ENCODE assay signal across 14 cellular contexts in genomic region chr19:36821758-36822157, GRCh38. TPM values are rescaled to one million over a fixed set of nuclear protein-coding genes. Genes with fewer than 3 reads are reported as not detected.
DNase-seq lines count a peak whose midpoint lies in the region; ATAC-seq and TF ChIP-seq lines count a peak whose summit lies in the region.
"Had no signal": no experiment of that assay in that cellular context is flagged by ENCODE, and none has a peak within 500 bp of the region (broad histone marks: within the 10 kb centered on the region; RNA-seq: fewer than 3 reads in every experiment).

No MANE protein-coding gene starts in this region.

- H3K4me3 Mint-ChIP-seq in naive thymus-derived CD4-positive, alpha-beta T cell: no peak overlapping the region
- H3K4me3 Mint-ChIP-seq: CD8-positive, alpha-beta memory T cell had no signal

- TF ChIP-seq CTCF in HEK293 (tag by site-specific recombination; IDR thresholded peaks at IDR 0.05) (no peak), coronary artery (IDR thresholded peaks at IDR 0.05) (no peak), osteoblast (IDR thresholded peaks at IDR 0.05; ENCODE audit: extremely low read depth, low read depth, low read length) (no peak)

- H3K36me3 ChIP-seq in HEK293 (ENCODE audit: control insufficient read depth in 2 of 2, insufficient read depth in 1 of 2, low read length in 2 of 2) (peaks cover 76 to 77% of the 10 kb centered on the region in 2 experiments), muscle layer of duodenum (ENCODE audit: control insufficient read depth in 1 of 2, insufficient read depth in 2 of 2, low read length in 2 of 2) (peaks cover 49 to 92% of the 10 kb centered on the region in 2 donors), osteoblast (ENCODE audit: insufficient read depth, low read length) (peaks cover 63% of the 10 kb centered on the region)
- peaks cover 4 to 71% (median 32%) of the 10 kb centered on the region in 3 experiments for H3K36me3 ChIP-seq in naive thymus-derived CD4-positive, alpha-beta T cell (ENCODE audit: control insufficient read depth in 2 of 3, insufficient read depth in 3 of 3, low read length in 3 of 3)
- peaks cover 50% of the 10 kb centered on the region for H3K36me3 ChIP-seq in effector memory CD4-positive, alpha-beta T cell (ENCODE audit: control insufficient read depth, insufficient read depth, low read length)

- no peaks in the 10 kb centered on the region for H4K20me1 ChIP-seq in osteoblast (ENCODE audit: insufficient read depth, low read length)
- H4K20me1 ChIP-seq: BLaER1 had no signal

- no peak overlapping the region for H3K27ac ChIP-seq in HEK293 (ENCODE audit: extremely low read depth, low read depth, low read length)
- H3K27ac ChIP-seq in coronary artery: no peak overlapping the region
- no peak overlapping the region for H3K27ac ChIP-seq in muscle layer of duodenum (ENCODE audit: low read length)
- H3K27ac ChIP-seq in osteoblast (ENCODE audit: low read depth, low read length): no peak overlapping the region
- no peak overlapping the region for H3K27ac ChIP-seq in naive thymus-derived CD4-positive, alpha-beta T cell (ENCODE audit: low read depth, low read length)
- H3K27ac ChIP-seq in effector memory CD4-positive, alpha-beta T cell (ENCODE audit: insufficient read depth, low read length, poor library complexity, severe bottlenecking): no peak overlapping the region
- H3K27ac ChIP-seq: BLaER1 had no signal

- ATAC-seq in naive thymus-derived CD4-positive, alpha-beta T cell: no peak

- H3K9me3 Mint-ChIP-seq in naive thymus-derived CD4-positive, alpha-beta T cell: peaks cover 3 to 99% (median 71%) of the 10 kb centered on the region in 11 donors

- H3K27me3 ChIP-seq in muscle layer of duodenum (ENCODE audit: low read depth, low read length) (no peaks in the 10 kb centered on the region), osteoblast (ENCODE audit: insufficient read depth, low read length) (no peaks in the 10 kb centered on the region)
- no peaks in the 10 kb centered on the region for H3K27me3 ChIP-seq in naive thymus-derived CD4-positive, alpha-beta T cell (ENCODE audit: control insufficient read depth in 2 of 2, insufficient read depth in 2 of 2, low read length in 2 of 2)
- H3K27me3 ChIP-seq in effector memory CD4-positive, alpha-beta T cell (replicated peaks; ENCODE audit: control insufficient read depth, insufficient read depth, low read length, poor library complexity, severe bottlenecking): no peaks in the 10 kb centered on the region
- H3K27me3 ChIP-seq: BLaER1 had no signal

- no peaks in the 10 kb centered on the region for H3K27me3 Mint-ChIP-seq in naive thymus-derived CD4-positive, alpha-beta T cell
- H3K27me3 Mint-ChIP-seq: CD8-positive, alpha-beta memory T cell had no signal

- no peaks in the 10 kb centered on the region for H3K79me2 ChIP-seq in osteoblast (ENCODE audit: insufficient read depth, low read length)

- H3K36me3 Mint-ChIP-seq in naive thymus-derived CD4-positive, alpha-beta T cell: peaks cover 51 to 82% (median 73%) of the 10 kb centered on the region in 5 donors

- no peak overlapping the region for H2AFZ ChIP-seq in osteoblast (ENCODE audit: low read length)

- CTCF ChIA-PET in HEK293 (lab: Yijun Ruan, JAX) (interaction anchor here (1.4 kb wide), 1 partner anchor 10 kb away, joined by 4 read pairs; no protein-coding TSS in a partner anchor), HEK293T (lab: Yijun Ruan, JAX) (no interaction called here)
- CTCF ChIA-PET in naive thymus-derived CD4-positive, alpha-beta T cell (lab: Charles Lee): no interaction called here

- no peak overlapping the region for H3K27ac Mint-ChIP-seq in naive thymus-derived CD4-positive, alpha-beta T cell
- H3K27ac Mint-ChIP-seq: CD8-positive, alpha-beta memory T cell had no signal

- H3K4me3 ChIP-seq in HEK293 (ENCODE audit: low read depth, low read length) (no peak overlapping the region), coronary artery (peak overlapping the region; percentile 28), muscle layer of duodenum (ENCODE audit: low read depth in 1 of 2, low read length in 2 of 2) (peak overlapping the region; percentile 16 to 61), osteoblast (ENCODE audit: insufficient read depth, low read length) (no peak overlapping the region)
- H3K4me3 ChIP-seq in naive thymus-derived CD4-positive, alpha-beta T cell (ENCODE audit: low read length): no peak overlapping the region
- H3K4me3 ChIP-seq in effector memory CD4-positive, alpha-beta T cell (ENCODE audit: insufficient read depth, low read depth, low read length, poor library complexity, severe bottlenecking): no peak overlapping the region
- H3K4me3 ChIP-seq: HAP-1 had no signal

- H3K4me1 Mint-ChIP-seq in naive thymus-derived CD4-positive, alpha-beta T cell: no peaks in the 10 kb centered on the region
- H3K4me1 Mint-ChIP-seq: CD8-positive, alpha-beta memory T cell had no signal

- H3K4me1 ChIP-seq in HEK293 (ENCODE audit: control insufficient read depth, insufficient read depth, low read length): no peaks in the 10 kb centered on the region
- no peaks in the 10 kb centered on the region for H3K4me1 ChIP-seq in muscle layer of duodenum (ENCODE audit: control insufficient read depth in 1 of 2, insufficient read depth in 2 of 2, low read length in 2 of 2)
- H3K4me1 ChIP-seq in osteoblast (ENCODE audit: insufficient read depth, low read length): no peaks in the 10 kb centered on the region
- no peaks in the 10 kb centered on the region for H3K4me1 ChIP-seq in naive thymus-derived CD4-positive, alpha-beta T cell (ENCODE audit: control insufficient read depth in 2 of 2, insufficient read depth in 2 of 2, low read length in 2 of 2)
- no peaks in the 10 kb centered on the region for H3K4me1 ChIP-seq in effector memory CD4-positive, alpha-beta T cell (ENCODE audit: control insufficient read depth, insufficient read depth, low read length, poor library complexity, severe bottlenecking)
- H3K4me1 ChIP-seq: BLaER1, Caco-2, HAP-1 had no signal

- intact Hi-C loops in naive thymus-derived CD4-positive, alpha-beta T cell (cut with micrococcal nuclease): no loop called here

- peaks cover 53% of the 10 kb centered on the region for H3K9me3 ChIP-seq in HEK293 (ENCODE audit: control insufficient read depth, insufficient read depth, low read depth, low read length)
- peaks cover 78 to 93% of the 10 kb centered on the region in 2 donors for H3K9me3 ChIP-seq in muscle layer of duodenum (ENCODE audit: control insufficient read depth in 1 of 2, low read length in 2 of 2)
- H3K9me3 ChIP-seq in osteoblast (ENCODE audit: low read depth, low read length): peaks cover 51% of the 10 kb centered on the region
- peaks cover 26 to 91% (median 46%) of the 10 kb centered on the region in 3 experiments for H3K9me3 ChIP-seq in naive thymus-derived CD4-positive, alpha-beta T cell (ENCODE audit: control insufficient read depth in 2 of 3, low read length in 3 of 3)
- H3K9me3 ChIP-seq in effector memory CD4-positive, alpha-beta T cell (ENCODE audit: control insufficient read depth, low read length): peaks cover 67% of the 10 kb centered on the region

- DNase-seq in coronary artery (ENCODE audit: low spot score) (no peak), HEK293T (ENCODE audit: extremely low spot score) (no peak), osteoblast (ENCODE audit: insufficient read length, low spot score, missing footprints) (no peak)
- DNase-seq in naive thymus-derived CD4-positive, alpha-beta T cell: no peak
- no peak for DNase-seq in effector memory CD4-positive, alpha-beta T cell
- DNase-seq: AML-193; Caco-2; CD8-positive, alpha-beta memory T cell; DMS53; GF-D8 had no signal

- POLR2A ChIA-PET in HEK293 (lab: Yijun Ruan, JAX): no interaction called here
- POLR2A ChIA-PET in HEK293T (lab: Yijun Ruan, JAX): no interaction called here
- POLR2A ChIA-PET in naive thymus-derived CD4-positive, alpha-beta T cell (lab: Charles Lee): interaction anchor here (1.4 kb wide), 1 partner anchor 16 kb away, joined by 3 read pairs; the partner anchor contains the start of gene ZNF790

- H3K4me2 ChIP-seq in osteoblast (ENCODE audit: insufficient read depth, low read length): no peak overlapping the region
- H3K4me2 ChIP-seq: BLaER1 had no signal

TF ChIP-seq in HEK293, 187 proteins besides CTCF, POLR2A, EP300 and RAD21 (continues in another document):
- no peak for TF ChIP-seq MEIS1 (CRISPR knock-in tag; IDR thresholded peaks at IDR 0.05; ENCODE audit: borderline replicate concordance)
- no peak for TF ChIP-seq ZNF645 (tag by site-specific recombination; IDR thresholded peaks at IDR 0.05)
- no peak for TF ChIP-seq ZNF549 (tag by site-specific recombination; IDR thresholded peaks at IDR 0.05)

TF ChIP-seq in HEK293T, 16 proteins besides CTCF, POLR2A, EP300 and RAD21:
- TF ChIP-seq HDGF (IDR thresholded peaks at IDR 0.05; ENCODE audit: borderline replicate concordance) (no peak), FOXA1 (IDR thresholded peaks at IDR 0.05) (no peak), ARNT (IDR thresholded peaks at IDR 0.05) (no peak), L3MBTL2 (conservative IDR thresholded peaks at IDR 0.05) (no peak), FOXM1 (IDR thresholded peaks at IDR 0.05; ENCODE audit: borderline replicate concordance) (no peak)

RNA-seq across cellular contexts. Expression of gene ZNF790, which starts 16.4 kb away (rescaled TPM):
- 6.9 and 8.3 TPM in 2 replicates for total RNA-seq in osteoblast
- total RNA-seq in naive thymus-derived CD4-positive, alpha-beta T cell: 10 to 100 TPM in 2 of 5 experiments, 1 to 10 TPM in 3; 2.6 to 14.4 (median 7.3) TPM
- polyA plus RNA-seq in naive thymus-derived CD4-positive, alpha-beta T cell: 1 to 10 TPM; 6.2 to 7.6 TPM

RNA-seq across cellular contexts. Expression of gene ZNF345, which starts 28.9 kb away (rescaled TPM):
- total RNA-seq in osteoblast: 4.7 and 5.3 TPM in 2 replicates
- 10 to 100 TPM in 2 of 5 experiments, 1 to 10 TPM in 3; 6.8 to 18.2 (median 7.8) TPM for total RNA-seq in naive thymus-derived CD4-positive, alpha-beta T cell
- polyA plus RNA-seq in naive thymus-derived CD4-positive, alpha-beta T cell: 10 to 100 TPM in 1 of 2 donors, 1 to 10 TPM in 1; 10.0 to 11.8 TPM

RNA-seq across cellular contexts. Expression of gene ZNF850, which starts 49.2 kb away (rescaled TPM):
- 2.5 and 3.2 TPM in 2 replicates for total RNA-seq in osteoblast
- total RNA-seq in naive thymus-derived CD4-positive, alpha-beta T cell: 1 to 10 TPM; 1.9 to 4.8 (median 4.3) TPM
- polyA plus RNA-seq in naive thymus-derived CD4-positive, alpha-beta T cell: under 1 TPM; 0.46 to 0.99 TPM

Comparison
In these comparisons a context has a peak if more than half of its experiments do, and no peak if none do; other contexts are left out.
1. H3K4me3 ChIP-seq: peak in coronary artery (single experiment) and muscle layer of duodenum (2 of 2); none in HEK293 (single experiment), osteoblast (single experiment), naive thymus-derived CD4-positive, alpha-beta T cell (single experiment) and effector memory CD4-positive, alpha-beta T cell (single experiment).